1 cellular context compared by ENCODE assay signal in genomic region chr17:38533706-38534497, GRCh38.
TF ChIP-seq lines count a peak whose summit lies in the region.

No MANE protein-coding gene starts in this region.

TF ChIP-seq in WTC11, 78 proteins besides CTCF, POLR2A, EP300 and RAD21 (continued from another document):
- TF ChIP-seq HMGXB4 (CRISPR knock-in tag; IDR thresholded peaks at IDR 0.05) (no peak), PRRX2 (CRISPR knock-in tag; IDR thresholded peaks at IDR 0.05) (no peak), NR2C2 (CRISPR knock-in tag; IDR thresholded peaks at IDR 0.05) (no peak), ARID4B (CRISPR knock-in tag; IDR thresholded peaks at IDR 0.05; ENCODE audit: borderline replicate concordance) (no peak), EMX1 (CRISPR knock-in tag; IDR thresholded peaks at IDR 0.05) (no peak), RELA (CRISPR knock-in tag; IDR thresholded peaks at IDR 0.05; ENCODE audit: borderline replicate concordance) (no peak), GABPB1 (CRISPR knock-in tag; IDR thresholded peaks at IDR 0.05) (no peak), SMAD4 (CRISPR knock-in tag; IDR thresholded peaks at IDR 0.05) (no peak)
